In the genomic region with DNA sequence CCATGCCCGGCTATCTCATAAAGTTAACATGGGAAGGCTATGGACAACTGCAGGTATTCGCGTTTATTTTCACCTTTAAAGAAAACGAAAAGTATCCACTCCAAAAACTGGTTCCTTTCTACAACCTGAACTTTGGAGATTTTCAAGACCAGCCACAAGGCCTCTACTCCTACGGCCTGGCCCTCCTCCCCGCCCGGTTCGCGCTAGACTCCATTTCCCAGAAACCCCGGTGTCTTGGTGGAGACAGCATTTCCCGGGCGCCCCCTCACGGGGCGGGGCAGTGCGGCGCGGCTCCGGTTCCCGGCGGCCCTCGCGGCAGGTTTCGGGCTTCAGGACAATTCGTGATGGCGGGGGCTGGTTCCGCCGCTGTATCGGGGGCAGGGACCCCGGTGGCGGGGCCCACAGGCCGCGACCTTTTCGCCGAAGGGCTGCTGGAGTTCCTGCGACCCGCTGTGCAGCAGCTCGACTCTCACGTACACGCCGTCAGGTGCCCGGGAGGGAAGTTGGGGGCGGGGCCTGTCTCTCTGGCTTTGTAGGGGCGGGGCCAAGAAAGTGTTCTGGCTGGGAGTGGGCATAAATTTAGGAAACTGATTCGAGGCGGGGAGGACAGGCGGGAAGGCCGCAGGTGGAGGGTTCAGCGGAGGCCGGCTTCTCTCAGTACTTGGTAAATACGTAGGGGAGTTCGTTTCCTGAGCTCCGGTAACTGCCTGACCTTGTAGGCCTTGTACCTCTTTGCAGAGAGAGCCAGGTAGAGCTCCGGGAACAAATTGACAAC, we compare ENCODE assay signal across 1 cellular context.
TF ChIP-seq lines count a peak whose summit lies in the region.

SNAPIN (plus strand) TSS at position 304 of the 775 bp plus-strand sequence; CDS start at position 345, 41 bp downstream.

TF ChIP-seq in HepG2, 621 proteins besides CTCF, POLR2A, EP300 and RAD21 (continued from another document and continues in another):
- no peak for TF ChIP-seq AKNA (CRISPR knock-in tag; IDR thresholded peaks at IDR 0.05; ENCODE audit: borderline replicate concordance)
- no peak for TF ChIP-seq RFX5 (IDR thresholded peaks at IDR 0.05; ENCODE audit: low read depth, low read length)
- TF ChIP-seq, protein P1, sequence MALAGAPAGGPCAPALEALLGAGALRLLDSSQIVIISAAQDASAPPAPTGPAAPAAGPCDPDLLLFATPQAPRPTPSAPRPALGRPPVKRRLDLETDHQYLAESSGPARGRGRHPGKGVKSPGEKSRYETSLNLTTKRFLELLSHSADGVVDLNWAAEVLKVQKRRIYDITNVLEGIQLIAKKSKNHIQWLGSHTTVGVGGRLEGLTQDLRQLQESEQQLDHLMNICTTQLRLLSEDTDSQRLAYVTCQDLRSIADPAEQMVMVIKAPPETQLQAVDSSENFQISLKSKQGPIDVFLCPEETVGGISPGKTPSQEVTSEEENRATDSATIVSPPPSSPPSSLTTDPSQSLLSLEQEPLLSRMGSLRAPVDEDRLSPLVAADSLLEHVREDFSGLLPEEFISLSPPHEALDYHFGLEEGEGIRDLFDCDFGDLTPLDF (CRISPR knock-in tag; IDR thresholded peaks at IDR 0.05), result peak; percentile 81; the same call in 1 of the 2 replicates
- no peak; the same call in 1 of the 2 replicates for TF ChIP-seq KMT2A (CRISPR knock-in tag; IDR thresholded peaks at IDR 0.05)
- TF ChIP-seq, protein P2, sequence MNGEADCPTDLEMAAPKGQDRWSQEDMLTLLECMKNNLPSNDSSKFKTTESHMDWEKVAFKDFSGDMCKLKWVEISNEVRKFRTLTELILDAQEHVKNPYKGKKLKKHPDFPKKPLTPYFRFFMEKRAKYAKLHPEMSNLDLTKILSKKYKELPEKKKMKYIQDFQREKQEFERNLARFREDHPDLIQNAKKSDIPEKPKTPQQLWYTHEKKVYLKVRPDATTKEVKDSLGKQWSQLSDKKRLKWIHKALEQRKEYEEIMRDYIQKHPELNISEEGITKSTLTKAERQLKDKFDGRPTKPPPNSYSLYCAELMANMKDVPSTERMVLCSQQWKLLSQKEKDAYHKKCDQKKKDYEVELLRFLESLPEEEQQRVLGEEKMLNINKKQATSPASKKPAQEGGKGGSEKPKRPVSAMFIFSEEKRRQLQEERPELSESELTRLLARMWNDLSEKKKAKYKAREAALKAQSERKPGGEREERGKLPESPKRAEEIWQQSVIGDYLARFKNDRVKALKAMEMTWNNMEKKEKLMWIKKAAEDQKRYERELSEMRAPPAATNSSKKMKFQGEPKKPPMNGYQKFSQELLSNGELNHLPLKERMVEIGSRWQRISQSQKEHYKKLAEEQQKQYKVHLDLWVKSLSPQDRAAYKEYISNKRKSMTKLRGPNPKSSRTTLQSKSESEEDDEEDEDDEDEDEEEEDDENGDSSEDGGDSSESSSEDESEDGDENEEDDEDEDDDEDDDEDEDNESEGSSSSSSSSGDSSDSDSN (CRISPR knock-in tag; IDR thresholded peaks at IDR 0.05), result peak; percentile 52
- TF ChIP-seq FIP1L1 (IDR thresholded peaks at IDR 0.05; ENCODE audit: borderline replicate concordance, insufficient read depth, low read depth, low read length), result 0 out of 2 replicates have a peak, but pooled peaks have one; percentile 40
- peak; percentile 68; the same call in 1 of the 2 replicates for TF ChIP-seq ZZZ3 (CRISPR knock-in tag; IDR thresholded peaks at IDR 0.05; ENCODE audit: borderline replicate concordance)
- TF ChIP-seq SRY (CRISPR knock-in tag; IDR thresholded peaks at IDR 0.05), result peak; percentile 58; the same call in 1 of the 2 replicates
- peak; percentile 41; the same call in 1 of the 2 replicates for TF ChIP-seq HOXD1 (CRISPR knock-in tag; IDR thresholded peaks at IDR 0.05)
- no peak for TF ChIP-seq ZNF512B (CRISPR knock-in tag; IDR thresholded peaks at IDR 0.05; ENCODE audit: borderline replicate concordance)
- TF ChIP-seq ZNF317 (CRISPR knock-in tag; IDR thresholded peaks at IDR 0.05), result peak; percentile 78; the same call in 1 of the 2 replicates
- no peak for TF ChIP-seq PRDM4 (CRISPR knock-in tag; IDR thresholded peaks at IDR 0.05; ENCODE audit: borderline replicate concordance)
- TF ChIP-seq JARID2 (CRISPR knock-in tag; IDR thresholded peaks at IDR 0.05; ENCODE audit: insufficient replicate concordance), result peak; percentile 33
- TF ChIP-seq PHB2 (IDR thresholded peaks at IDR 0.05; ENCODE audit: partially characterized antibody), result no peak
- TF ChIP-seq NFYC (CRISPR knock-in tag; IDR thresholded peaks at IDR 0.05), result peak; percentile 34; the same call in 1 of the 2 replicates
- TF ChIP-seq ZSCAN31 (CRISPR knock-in tag; IDR thresholded peaks at IDR 0.05; ENCODE audit: low read depth), result peak; percentile 37; the same call in 1 of the 2 replicates
- TF ChIP-seq PCBP1 (IDR thresholded peaks at IDR 0.05; ENCODE audit: borderline replicate concordance, low read depth, low read length), result no peak
- peak; percentile 35; the same call in 1 of the 2 replicates for TF ChIP-seq CREBL2 (CRISPR knock-in tag; IDR thresholded peaks at IDR 0.05; ENCODE audit: borderline replicate concordance)
- TF ChIP-seq, protein P3, sequence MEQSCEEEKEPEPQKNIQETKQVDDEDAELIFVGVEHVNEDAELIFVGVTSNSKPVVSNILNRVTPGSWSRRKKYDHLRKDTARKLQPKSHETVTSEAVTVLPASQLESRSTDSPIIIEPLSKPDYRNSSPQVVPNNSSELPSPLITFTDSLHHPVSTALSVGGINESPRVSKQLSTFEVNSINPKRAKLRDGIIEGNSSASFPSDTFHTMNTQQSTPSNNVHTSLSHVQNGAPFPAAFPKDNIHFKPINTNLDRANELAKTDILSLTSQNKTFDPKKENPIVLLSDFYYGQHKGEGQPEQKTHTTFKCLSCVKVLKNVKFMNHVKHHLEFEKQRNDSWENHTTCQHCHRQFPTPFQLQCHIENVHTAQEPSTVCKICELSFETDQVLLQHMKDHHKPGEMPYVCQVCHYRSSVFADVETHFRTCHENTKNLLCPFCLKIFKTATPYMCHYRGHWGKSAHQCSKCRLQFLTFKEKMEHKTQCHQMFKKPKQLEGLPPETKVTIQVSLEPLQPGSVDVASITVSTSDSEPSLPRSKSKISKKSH (CRISPR knock-in tag; IDR thresholded peaks at IDR 0.05; ENCODE audit: borderline replicate concordance), result peak; percentile 76; the same call in 1 of the 2 replicates
- TF ChIP-seq, protein P4, sequence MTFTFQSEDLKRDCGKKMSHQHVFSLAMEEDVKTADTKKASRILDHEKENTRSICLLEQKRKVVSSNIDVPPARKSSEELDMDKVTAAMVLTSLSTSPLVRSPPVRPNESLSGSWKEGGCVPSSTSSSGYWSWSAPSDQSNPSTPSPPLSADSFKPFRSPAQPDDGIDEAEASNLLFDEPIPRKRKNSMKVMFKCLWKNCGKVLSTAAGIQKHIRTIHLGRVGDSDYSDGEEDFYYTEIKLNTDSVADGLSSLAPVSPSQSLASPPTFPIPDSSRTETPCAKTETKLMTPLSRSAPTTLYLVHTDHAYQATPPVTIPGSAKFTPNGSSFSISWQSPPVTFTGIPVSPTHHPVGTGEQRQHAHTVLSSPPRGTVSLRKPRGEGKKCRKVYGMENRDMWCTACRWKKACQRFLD (CRISPR knock-in tag; IDR thresholded peaks at IDR 0.05; ENCODE audit: borderline replicate concordance), result 0 out of 2 replicates have a peak, but pooled peaks have one; percentile 78
- peak; percentile 47; the same call in 1 of the 2 replicates for TF ChIP-seq SMAD3 (CRISPR knock-in tag; IDR thresholded peaks at IDR 0.05)
- TF ChIP-seq THAP11 (CRISPR knock-in tag; IDR thresholded peaks at IDR 0.05), result peak; percentile 98
- TF ChIP-seq, protein P5, sequence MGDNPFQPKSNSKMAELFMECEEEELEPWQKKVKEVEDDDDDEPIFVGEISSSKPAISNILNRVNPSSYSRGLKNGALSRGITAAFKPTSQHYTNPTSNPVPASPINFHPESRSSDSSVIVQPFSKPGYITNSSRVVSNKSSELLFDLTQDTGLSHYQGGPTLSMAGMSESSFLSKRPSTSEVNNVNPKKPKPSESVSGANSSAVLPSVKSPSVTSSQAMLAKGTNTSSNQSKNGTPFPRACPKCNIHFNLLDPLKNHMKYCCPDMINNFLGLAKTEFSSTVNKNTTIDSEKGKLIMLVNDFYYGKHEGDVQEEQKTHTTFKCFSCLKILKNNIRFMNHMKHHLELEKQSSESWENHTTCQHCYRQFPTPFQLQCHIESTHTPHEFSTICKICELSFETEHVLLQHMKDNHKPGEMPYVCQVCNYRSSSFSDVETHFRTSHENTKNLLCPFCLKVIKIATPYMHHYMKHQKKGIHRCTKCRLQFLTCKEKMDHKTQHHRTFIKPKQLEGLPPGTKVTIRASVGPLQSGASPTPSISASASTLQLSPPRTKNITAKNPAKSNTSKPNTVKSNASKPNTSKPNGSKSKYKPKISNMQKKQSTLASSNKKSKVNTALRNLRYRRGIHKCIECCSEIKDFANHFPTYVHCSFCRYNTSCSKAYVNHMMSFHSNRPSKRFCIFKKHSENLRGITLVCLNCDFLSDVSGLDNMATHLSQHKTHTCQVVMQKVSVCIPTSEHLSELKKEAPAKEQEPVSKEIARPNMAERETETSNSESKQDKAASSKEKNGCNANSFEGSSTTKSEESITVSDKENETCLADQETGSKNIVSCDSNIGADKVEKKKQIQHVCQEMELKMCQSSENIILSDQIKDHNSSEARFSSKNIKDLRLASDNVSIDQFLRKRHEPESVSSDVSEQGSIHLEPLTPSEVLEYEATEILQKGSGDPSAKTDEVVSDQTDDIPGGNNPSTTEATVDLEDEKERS (CRISPR knock-in tag; IDR thresholded peaks at IDR 0.05), result peak; percentile 64; the same call in 1 of the 2 replicates
- peak; percentile 80; the same call in 1 of the 2 replicates for TF ChIP-seq YEATS4 (CRISPR knock-in tag; IDR thresholded peaks at IDR 0.05; ENCODE audit: borderline replicate concordance)
- TF ChIP-seq ZSCAN20 (CRISPR knock-in tag; IDR thresholded peaks at IDR 0.05; ENCODE audit: borderline replicate concordance), result peak; percentile 44; the same call in 1 of the 2 replicates
- peak; percentile 73; the same call in 1 of the 2 replicates for TF ChIP-seq IRF2 (CRISPR knock-in tag; IDR thresholded peaks at IDR 0.05)
- no peak for TF ChIP-seq MATR3 (CRISPR knock-in tag; IDR thresholded peaks at IDR 0.05)
- no peak for TF ChIP-seq RFX1 (IDR thresholded peaks at IDR 0.05)
- TF ChIP-seq ZBTB7B (CRISPR knock-in tag; IDR thresholded peaks at IDR 0.05), result peak; percentile 51; the same call in 1 of the 2 replicates
- TF ChIP-seq POLR2AphosphoS5 (IDR thresholded peaks at IDR 0.05; ENCODE audit: low read depth, low read length), result peak; percentile 83
